30 cellular contexts compared by ENCODE assay signal in the genomic region with DNA sequence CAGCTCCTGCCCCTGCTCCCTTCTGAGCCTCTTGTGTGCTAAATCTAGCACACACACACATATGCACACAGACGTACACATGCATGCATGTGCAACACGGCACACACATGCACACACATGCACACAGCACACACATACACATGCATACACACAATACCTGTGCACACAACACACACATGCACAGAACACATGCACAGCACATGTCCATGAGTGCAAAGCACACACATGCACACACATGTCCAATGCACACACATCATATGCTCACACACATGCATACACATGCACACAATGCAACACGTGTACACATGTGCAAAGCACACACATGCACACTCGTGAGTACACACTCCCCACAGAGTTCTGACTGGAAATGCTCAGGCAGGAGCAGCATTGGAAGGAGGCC.
"Had no signal": no experiment of that assay in that cellular context is flagged by ENCODE, and none has a peak within 500 bp of the region (broad histone marks: within the 10 kb centered on the region; RNA-seq: fewer than 3 reads in every experiment).

No MANE protein-coding gene starts in this region.

- H3K36me3 ChIP-seq: MG63, SJCRH30 had no signal

- H3K9ac ChIP-seq: KMS-11 had no signal

- H3K9me3 Mint-ChIP-seq: activated CD8-positive, alpha-beta T cell treated with anti-CD3 and anti-CD28 coated beads for 36 hours; activated naive CD4-positive, alpha-beta T cell treated with anti-CD3 and anti-CD28 coated beads, Interleukin-2, amount 10 ng/mL, durations not matched to agents 7 days and 5 days; activated naive CD8-positive, alpha-beta T cell treated with anti-CD3 and anti-CD28 coated beads for 36 hours; activated T-cell treated with anti-CD3 and anti-CD28 coated beads, Interleukin-2, amount 50 U/mL, for 72 hours; activated T-helper 2 cell treated with anti-CD3 and anti-CD28 coated beads, Interferon-gamma antibody, Interleukin-2, Interleukin-4, amounts not matched to agents 10 μg/mL and 5 μg/mL and 100 μg/mL, durations not matched to agents 14 hours and 24 hours and 36 hours; T-helper 1 cell treated with Interleukin-12 subunit alpha and Interleukin-12 subunit beta and Interleukin-4 antibody, amounts not matched to agents 30 μg/mL and 1 μg/mL, for 36 hours had no signal

- ATAC-seq: activated CD4-positive, CD25-positive, alpha-beta regulatory T cell treated with anti-CD3 and anti-CD28 coated beads, Interleukin-2, amount 50 U/mL, for 24 hours; activated CD8-positive, alpha-beta T cell treated with anti-CD3 and anti-CD28 coated beads for 36 hours; activated T-cell treated with anti-CD3 and anti-CD28 coated beads, Interleukin-2, amount 50 U/mL, for 72 hours; Panc1; SK-N-SH treated with all-trans-retinoic acid at 6 μM for 48 hours had no signal

- H3K27me3 ChIP-seq: SJCRH30 had no signal

- H3K9me3 ChIP-seq: MG63, SJCRH30 had no signal

- H3K4me1 ChIP-seq: SJCRH30 had no signal

- H3K4me3 ChIP-seq: MG63, SJCRH30 had no signal

- DNase-seq: activated CD4-positive, alpha-beta T cell treated with anti-CD3 and anti-CD28 coated beads for 4 hours; activated CD8-positive, alpha-beta memory T cell treated with anti-CD3 and anti-CD28 coated beads, Interleukin-2, amount 50 U/mL, for 4 hours; activated CD8-positive, alpha-beta T cell treated with anti-CD3 and anti-CD28 coated beads for 36 hours; activated gamma-delta T cell treated with Interleukin-2 at 50 U/mL for 16 hours; activated naive CD4-positive, alpha-beta T cell treated with anti-CD3 and anti-CD28 coated beads, Interleukin-2, amount 10 ng/mL, durations not matched to agents 7 days and 5 days; activated naive CD8-positive, alpha-beta T cell treated with anti-CD3 and anti-CD28 coated beads for 36 hours; activated T-cell treated with anti-CD3 and anti-CD28 coated beads, Interleukin-2, amount 50 U/mL, for 72 hours; caudate nucleus; MG63; MV-4-11; NCI-H1092 treated with DMSO at 0.1 percent for 48 hours; NCI-H1436; NCI-H1694 treated with DMSO at 0.1 percent for 48 hours; NCI-H2029 treated with DMSO at 0.1 percent for 48 hours; NCI-H345; NCI-H510A; NCI-H526 treated with DMSO at 0.1 percent for 48 hours; NCI-H82; NK-92 treated with Interleukin-12 subunit alpha and Interleukin-12 subunit beta, amount 100 ng/mL, for 24 hours; OCI-M1; Right ventricle myocardium superior; SJCRH30; SW 1271 had no signal

- H3K27me3 Mint-ChIP-seq: activated naive CD8-positive, alpha-beta T cell treated with anti-CD3 and anti-CD28 coated beads for 36 hours had no signal

- H3K4me2 ChIP-seq: KMS-11 had no signal

- H3K4me1 Mint-ChIP-seq: activated naive CD4-positive, alpha-beta T cell treated with anti-CD3 and anti-CD28 coated beads, Interleukin-2, amount 10 ng/mL, durations not matched to agents 7 days and 5 days; activated naive CD8-positive, alpha-beta T cell treated with anti-CD3 and anti-CD28 coated beads for 36 hours had no signal

- H3K27ac ChIP-seq: KMS-11, RWPE1, SJCRH30 had no signal

- H3K27ac Mint-ChIP-seq: activated CD8-positive, alpha-beta T cell treated with anti-CD3 and anti-CD28 coated beads for 36 hours; activated naive CD4-positive, alpha-beta T cell treated with anti-CD3 and anti-CD28 coated beads, Interleukin-2, amount 10 ng/mL, durations not matched to agents 7 days and 5 days; activated naive CD8-positive, alpha-beta T cell treated with anti-CD3 and anti-CD28 coated beads for 36 hours; activated T-cell treated with anti-CD3 and anti-CD28 coated beads, Interleukin-2, amount 50 U/mL, for 72 hours; activated T-helper 2 cell treated with anti-CD3 and anti-CD28 coated beads, Interferon-gamma antibody, Interleukin-2, Interleukin-4, amounts not matched to agents 10 μg/mL and 5 μg/mL and 100 μg/mL, durations not matched to agents 14 hours and 24 hours and 36 hours; T-helper 1 cell treated with Interleukin-12 subunit alpha and Interleukin-12 subunit beta and Interleukin-4 antibody, amounts not matched to agents 30 μg/mL and 1 μg/mL, for 36 hours had no signal

- H3K36me3 Mint-ChIP-seq: activated naive CD4-positive, alpha-beta T cell treated with anti-CD3 and anti-CD28 coated beads, Interleukin-2, amount 10 ng/mL, durations not matched to agents 7 days and 5 days; activated naive CD8-positive, alpha-beta T cell treated with anti-CD3 and anti-CD28 coated beads for 36 hours had no signal

- H3K4me3 Mint-ChIP-seq: activated CD8-positive, alpha-beta T cell treated with anti-CD3 and anti-CD28 coated beads for 36 hours; activated naive CD4-positive, alpha-beta T cell treated with anti-CD3 and anti-CD28 coated beads, Interleukin-2, amount 10 ng/mL, durations not matched to agents 7 days and 5 days; activated naive CD8-positive, alpha-beta T cell treated with anti-CD3 and anti-CD28 coated beads for 36 hours; activated T-cell treated with anti-CD3 and anti-CD28 coated beads, Interleukin-2, amount 50 U/mL, for 72 hours; T-helper 1 cell treated with Interleukin-12 subunit alpha and Interleukin-12 subunit beta and Interleukin-4 antibody, amounts not matched to agents 30 μg/mL and 1 μg/mL, for 36 hours had no signal
